2 cellular contexts compared by ENCODE assay signal in genomic region chr15:72778796-72779195, GRCh38.
TF ChIP-seq lines count a peak whose summit lies in the region.

No MANE protein-coding gene starts in this region.

TF ChIP-seq in GM12878, 131 proteins besides CTCF, POLR2A, EP300 and RAD21:
- TF ChIP-seq MAX (IDR thresholded peaks at IDR 0.05; ENCODE audit: low read depth, low read length) = no peak
- TF ChIP-seq RELA (IDR thresholded peaks at IDR 0.05; ENCODE audit: borderline replicate concordance, partially characterized antibody) = no peak
- no peak for TF ChIP-seq EED (IDR thresholded peaks at IDR 0.05; ENCODE audit: low read depth)
- no peak for TF ChIP-seq RAD51 (IDR thresholded peaks at IDR 0.05)
- no peak for TF ChIP-seq PAX5 (IDR thresholded peaks at IDR 0.05; ENCODE audit: borderline replicate concordance, low read depth, low read length)
- TF ChIP-seq CHD1 (IDR thresholded peaks at IDR 0.05; ENCODE audit: low read depth, low read length) = no peak
- no peak for TF ChIP-seq TAF1 (IDR thresholded peaks at IDR 0.05; ENCODE audit: borderline replicate concordance, low read depth, low read length)

TF ChIP-seq in SK-N-SH treated with all-trans-retinoic acid at 6 μM for 48 hours, 23 proteins besides CTCF, POLR2A, EP300 and RAD21 (continued from another document):
- TF ChIP-seq POU6F1 (CRISPR knock-in tag; IDR thresholded peaks at IDR 0.05; ENCODE audit: borderline replicate concordance, low read depth) (no peak), CSDC2 (CRISPR knock-in tag; IDR thresholded peaks at IDR 0.05) (no peak), ISL1 (CRISPR knock-in tag; IDR thresholded peaks at IDR 0.05) (no peak), TOX (CRISPR knock-in tag; IDR thresholded peaks at IDR 0.05; ENCODE audit: borderline replicate concordance) (no peak), ZNF8 (CRISPR knock-in tag; IDR thresholded peaks at IDR 0.05) (no peak), ARNTL (CRISPR knock-in tag; IDR thresholded peaks at IDR 0.05; ENCODE audit: borderline replicate concordance, low read depth) (no peak), GLIS3 (CRISPR knock-in tag; IDR thresholded peaks at IDR 0.05) (no peak), BACH2 (CRISPR knock-in tag; IDR thresholded peaks at IDR 0.05; ENCODE audit: borderline replicate concordance) (no peak), TSHZ2 (CRISPR knock-in tag; IDR thresholded peaks at IDR 0.05) (no peak), OSR1 (CRISPR knock-in tag; IDR thresholded peaks at IDR 0.05) (no peak), ZNF70 (CRISPR knock-in tag; IDR thresholded peaks at IDR 0.05) (no peak), CSRNP3 (CRISPR knock-in tag; IDR thresholded peaks at IDR 0.05) (no peak), ZC3H10 (CRISPR knock-in tag; IDR thresholded peaks at IDR 0.05) (no peak), PATZ1 (CRISPR knock-in tag; IDR thresholded peaks at IDR 0.05; ENCODE audit: borderline replicate concordance) (no peak)
